Comparison of ENCODE assay signal across 16 cellular contexts in the genomic region with DNA sequence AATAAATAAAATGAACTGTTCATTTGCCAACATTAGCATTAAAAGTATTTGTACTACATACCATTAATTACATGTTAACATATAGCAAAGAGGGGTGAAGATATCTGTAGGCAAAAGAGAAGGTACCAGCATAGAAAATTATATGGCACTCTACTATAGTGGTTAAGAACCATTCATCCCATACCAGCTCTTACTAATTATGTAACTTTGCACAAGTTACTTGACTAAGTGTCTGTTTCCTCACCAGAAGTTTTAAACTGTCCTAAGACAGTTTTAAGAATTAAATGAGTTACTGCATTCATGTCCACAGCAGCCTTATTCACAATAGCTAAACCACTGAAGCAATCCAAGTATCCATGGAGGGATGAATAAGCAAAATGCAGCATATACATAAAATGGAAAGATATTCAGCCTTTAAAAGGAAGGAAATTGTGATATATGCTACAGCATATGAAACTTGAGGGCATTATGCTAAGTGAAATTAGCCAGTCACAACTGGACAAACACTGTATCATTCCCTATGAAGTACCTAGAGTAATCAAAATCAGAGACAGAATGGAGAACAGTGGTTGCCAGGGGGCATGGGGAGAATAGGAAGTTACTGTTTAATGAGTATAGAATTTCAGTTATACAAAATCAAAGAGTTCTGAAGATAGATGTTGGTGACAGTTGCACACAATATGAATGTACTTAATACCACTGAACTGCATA.
DNase-seq lines count a peak whose midpoint lies in the region; ATAC-seq and TF ChIP-seq lines count a peak whose summit lies in the region.
"Had no signal": no experiment of that assay in that cellular context is flagged by ENCODE, and none has a peak within 500 bp of the region (broad histone marks: within the 10 kb centered on the region; RNA-seq: fewer than 3 reads in every experiment).

No MANE protein-coding gene starts in this region.

- no peak for DNase-seq in activated CD4-positive, alpha-beta T cell treated with anti-CD3 and anti-CD28 coated beads for 36 hours
- no peak for DNase-seq in activated CD4-positive, alpha-beta T cell treated with anti-CD3 and anti-CD28 coated beads, Interleukin-2, amount 50 U/mL, for 1 hour
- DNase-seq in COLO668 (lab: John Stamatoyannopoulos, UW; ENCODE audit: unreplicated experiment) (peak; percentile 20), GM23338 (ENCODE audit: low spot score) (no peak), NCI-H82 treated with DMSO at 0.1 percent for 48 hours (lab: John Stamatoyannopoulos, UW; ENCODE audit: unreplicated experiment) (no peak)
- no peak for DNase-seq in activated naive CD8-positive, alpha-beta T cell treated with anti-CD3 and anti-CD28 coated beads, Interleukin-2, amount 50 U/mL, for 24 hours
- DNase-seq: BE2C; CD8-positive, alpha-beta T cell; H9; MM.1S; NCI-H1105; NCI-H187 treated with DMSO at 0.1 percent for 48 hours; NCI-H226; NCI-H526 had no signal

- no peak overlapping the region for H3K4me3 Mint-ChIP-seq in activated CD4-positive, alpha-beta T cell treated with anti-CD3 and anti-CD28 coated beads for 36 hours
- no peak overlapping the region for H3K4me3 Mint-ChIP-seq in GM23338
- no peak overlapping the region for H3K4me3 Mint-ChIP-seq in activated naive CD8-positive, alpha-beta T cell treated with anti-CD3 and anti-CD28 coated beads, Interleukin-2, amount 50 U/mL, for 24 hours
- H3K4me3 Mint-ChIP-seq: CD8-positive, alpha-beta T cell; H9 had no signal

- H3K4me1 ChIP-seq in GM23338 (ENCODE audit: insufficient read depth), result no peaks in the 10 kb centered on the region
- H3K4me1 ChIP-seq: BE2C had no signal

- H4K20me1 ChIP-seq in GM23338 (replicated peaks; ENCODE audit: insufficient read depth), result 0 out of 2 replicates have a peak, but pooled peaks cover 2% of the 10 kb centered on the region

- no peaks in the 10 kb centered on the region for H3K9me2 ChIP-seq in GM23338 (ENCODE audit: insufficient read depth)

- H2AFZ ChIP-seq in GM23338, result no peak overlapping the region

- no peak overlapping the region for H3K4me2 ChIP-seq in GM23338

- CTCF ChIA-PET in activated CD4-positive, alpha-beta T cell treated with anti-CD3 and anti-CD28 coated beads for 36 hours (lab: Charles Lee), result no interaction called here

- no peaks in the 10 kb centered on the region for H3K27me3 Mint-ChIP-seq in activated CD4-positive, alpha-beta T cell treated with anti-CD3 and anti-CD28 coated beads for 36 hours
- H3K27me3 Mint-ChIP-seq in GM23338 (ENCODE audit: insufficient read depth, low read depth, poor library complexity), result peaks cover 2% of the 10 kb centered on the region
- H3K27me3 Mint-ChIP-seq in activated naive CD8-positive, alpha-beta T cell treated with anti-CD3 and anti-CD28 coated beads, Interleukin-2, amount 50 U/mL, for 24 hours, result no peaks in the 10 kb centered on the region

- H3K9me3 Mint-ChIP-seq in activated CD4-positive, alpha-beta T cell treated with anti-CD3 and anti-CD28 coated beads for 36 hours (ENCODE audit: low read depth), result no peaks in the 10 kb centered on the region
- no peaks in the 10 kb centered on the region for H3K9me3 Mint-ChIP-seq in GM23338
- H3K9me3 Mint-ChIP-seq in activated naive CD8-positive, alpha-beta T cell treated with anti-CD3 and anti-CD28 coated beads, Interleukin-2, amount 50 U/mL, for 24 hours, result no peaks in the 10 kb centered on the region
- H3K9me3 Mint-ChIP-seq: CD8-positive, alpha-beta T cell; H9 had no signal

- no peaks in the 10 kb centered on the region for H3K27me3 ChIP-seq in GM23338 (ENCODE audit: insufficient read depth)
- H3K27me3 ChIP-seq: BE2C had no signal

- no peak overlapping the region for H3K27ac Mint-ChIP-seq in activated CD4-positive, alpha-beta T cell treated with anti-CD3 and anti-CD28 coated beads for 36 hours
- peak overlapping the region; percentile 2; the same call in 1 of the 2 replicates for H3K27ac Mint-ChIP-seq in GM23338
- peak overlapping the region; percentile 43 for H3K27ac Mint-ChIP-seq in activated naive CD8-positive, alpha-beta T cell treated with anti-CD3 and anti-CD28 coated beads, Interleukin-2, amount 50 U/mL, for 24 hours
- H3K27ac Mint-ChIP-seq: H9 had no signal

- H3K4me1 Mint-ChIP-seq in activated CD4-positive, alpha-beta T cell treated with anti-CD3 and anti-CD28 coated beads for 36 hours, result peaks cover 24% of the 10 kb centered on the region
- H3K4me1 Mint-ChIP-seq in GM23338, result peaks cover 3% of the 10 kb centered on the region; the same call in 1 of the 3 replicates
- H3K4me1 Mint-ChIP-seq in activated naive CD8-positive, alpha-beta T cell treated with anti-CD3 and anti-CD28 coated beads, Interleukin-2, amount 50 U/mL, for 24 hours, result peaks cover 24% of the 10 kb centered on the region
- H3K4me1 Mint-ChIP-seq: H9 had no signal

- H3K36me3 Mint-ChIP-seq in activated CD4-positive, alpha-beta T cell treated with anti-CD3 and anti-CD28 coated beads for 36 hours (ENCODE audit: low read depth), result peaks cover 13% of the 10 kb centered on the region
- H3K36me3 Mint-ChIP-seq in GM23338 (ENCODE audit: low read depth), result no peaks in the 10 kb centered on the region; the same call in 2 of the 3 replicates
- peaks cover 12% of the 10 kb centered on the region for H3K36me3 Mint-ChIP-seq in activated naive CD8-positive, alpha-beta T cell treated with anti-CD3 and anti-CD28 coated beads, Interleukin-2, amount 50 U/mL, for 24 hours (ENCODE audit: low read depth)

- H3K27ac ChIP-seq in GM23338 (ENCODE audit: low read depth), result no peak overlapping the region

- no peaks in the 10 kb centered on the region for H3K36me3 ChIP-seq in GM23338 (ENCODE audit: insufficient read depth)
- H3K36me3 ChIP-seq: BE2C had no signal

- TF ChIP-seq CTCF in GM23338 (conservative IDR thresholded peaks at IDR 0.05; ENCODE audit: low read depth in 2 of 2), result no peak

- H3F3A ChIP-seq in GM23338 (replicated peaks; ENCODE audit: low read depth), result no peaks in the 10 kb centered on the region

- H3K4me3 ChIP-seq in GM23338, result no peak overlapping the region

- peak; percentile 66 for ATAC-seq in activated CD4-positive, alpha-beta T cell treated with anti-CD3 and anti-CD28 coated beads for 36 hours
- no peak for ATAC-seq in GM23338
- no peak for ATAC-seq in activated naive CD8-positive, alpha-beta T cell treated with anti-CD3 and anti-CD28 coated beads, Interleukin-2, amount 50 U/mL, for 24 hours
- ATAC-seq in GM21381 (IDR thresholded peaks at IDR 0.05; ENCODE audit: unreplicated experiment), result no peak
- ATAC-seq: CD8-positive, alpha-beta T cell; HepG2 had no signal

- H3K79me2 ChIP-seq in GM23338 (replicated peaks; ENCODE audit: insufficient read depth), result no peaks in the 10 kb centered on the region

- intact Hi-C loops in activated CD4-positive, alpha-beta T cell treated with anti-CD3 and anti-CD28 coated beads for 36 hours (cut with DNase I, micrococcal nuclease), result loop anchor here in 1 of 2 experiments (5.0 kb wide), 1 partner anchor 1032 kb away; no protein-coding TSS in a partner anchor

- POLR2A ChIA-PET in activated CD4-positive, alpha-beta T cell treated with anti-CD3 and anti-CD28 coated beads for 36 hours (lab: Charles Lee), result no interaction called here

TF ChIP-seq in GM23338, 12 proteins besides CTCF, POLR2A, EP300 and RAD21 (continues in another document):
- TF ChIP-seq EZH2phosphoT487 (IDR thresholded peaks at IDR 0.05; ENCODE audit: unreplicated experiment) (no peak), STAT1 (IDR thresholded peaks at IDR 0.05; ENCODE audit: unreplicated experiment) (no peak), ZNF331 (CRISPR knock-in tag; IDR thresholded peaks at IDR 0.05; ENCODE audit: low read depth) (no peak), JUNB (IDR thresholded peaks at IDR 0.05; ENCODE audit: unreplicated experiment) (no peak), NANOG (IDR thresholded peaks at IDR 0.05; ENCODE audit: borderline replicate concordance) (no peak), POLR2AphosphoS5 (IDR thresholded peaks at IDR 0.05; ENCODE audit: low read depth) (no peak), ZNF114 (CRISPR knock-in tag; IDR thresholded peaks at IDR 0.05) (no peak), EZH2 (IDR thresholded peaks at IDR 0.05; ENCODE audit: low read depth, unreplicated experiment) (no peak), CREB1 (CRISPR knock-in tag; IDR thresholded peaks at IDR 0.05; ENCODE audit: low read depth) (no peak), REST (IDR thresholded peaks at IDR 0.05; ENCODE audit: unreplicated experiment) (no peak)
- TF ChIP-seq, protein P1, sequence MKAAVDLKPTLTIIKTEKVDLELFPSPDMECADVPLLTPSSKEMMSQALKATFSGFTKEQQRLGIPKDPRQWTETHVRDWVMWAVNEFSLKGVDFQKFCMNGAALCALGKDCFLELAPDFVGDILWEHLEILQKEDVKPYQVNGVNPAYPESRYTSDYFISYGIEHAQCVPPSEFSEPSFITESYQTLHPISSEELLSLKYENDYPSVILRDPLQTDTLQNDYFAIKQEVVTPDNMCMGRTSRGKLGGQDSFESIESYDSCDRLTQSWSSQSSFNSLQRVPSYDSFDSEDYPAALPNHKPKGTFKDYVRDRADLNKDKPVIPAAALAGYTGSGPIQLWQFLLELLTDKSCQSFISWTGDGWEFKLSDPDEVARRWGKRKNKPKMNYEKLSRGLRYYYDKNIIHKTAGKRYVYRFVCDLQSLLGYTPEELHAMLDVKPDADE (IDR thresholded peaks at IDR 0.05), result no peak
